ENCODE assay signal across 18 cellular contexts in the genomic region with DNA sequence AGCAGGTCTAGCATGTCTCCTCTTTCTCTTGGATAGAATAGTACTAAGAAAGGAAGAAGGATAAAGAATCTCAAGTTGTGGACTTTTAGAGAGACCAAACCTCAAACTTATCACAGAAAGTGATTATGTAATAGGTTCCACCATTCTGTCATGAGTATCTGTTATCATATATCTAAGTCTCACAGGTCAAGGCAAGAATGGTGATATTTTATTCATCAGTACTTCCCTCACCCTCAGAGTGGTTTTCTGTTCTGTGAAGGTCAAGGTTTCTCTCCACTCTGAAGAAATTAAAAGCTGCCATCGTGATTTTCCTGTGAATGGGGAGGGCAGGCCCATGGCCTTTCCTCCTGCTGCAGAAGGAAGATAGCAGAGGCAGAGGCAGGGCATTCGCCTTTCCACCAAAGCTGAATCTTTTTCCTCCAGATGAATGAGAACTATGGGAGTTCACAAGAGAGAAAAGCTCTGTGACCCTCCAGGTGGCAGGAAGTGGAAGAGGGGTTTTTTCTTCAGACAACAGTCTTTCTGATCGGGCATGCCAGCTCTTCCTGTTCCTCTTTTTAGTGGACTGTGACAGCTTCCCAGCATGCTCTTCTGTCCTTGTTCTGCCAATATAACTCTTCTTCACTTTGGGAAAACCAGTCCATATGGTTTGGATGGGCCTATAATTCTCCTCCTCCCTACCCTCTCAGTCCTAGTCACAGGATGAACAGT. TPM values are rescaled to one million over a fixed set of nuclear protein-coding genes. Genes with fewer than 3 reads are reported as not detected.
DNase-seq lines count a peak whose midpoint lies in the region; ATAC-seq and TF ChIP-seq lines count a peak whose summit lies in the region.
"Had no signal": no experiment of that assay in that cellular context is flagged by ENCODE, and none has a peak within 500 bp of the region (broad histone marks: within the 10 kb centered on the region; RNA-seq: fewer than 3 reads in every experiment).

No MANE protein-coding gene starts in this region.

- H3K27ac ChIP-seq in body of pancreas (no peak overlapping the region), testis (no peak overlapping the region)
- H3K27ac ChIP-seq: C4-2B, heart right ventricle, left lung, right atrium auricular region had no signal

- H3K36me3 ChIP-seq in body of pancreas (replicated peaks in 1 of 2; ENCODE audit: insufficient read depth in 1 of 2, low read depth in 2 of 2) (no peaks in the 10 kb centered on the region), testis (ENCODE audit: low read depth, missing control alignments) (no peaks in the 10 kb centered on the region)
- H3K36me3 ChIP-seq: heart right ventricle, left lung, MG63, right atrium auricular region had no signal

- intact Hi-C loops in body of pancreas (cut with DNase I) (no loop called here), testis (cut with DNase I; ENCODE audit: low total_unique reads) (no loop called here)

- ATAC-seq in GM18909 (IDR thresholded peaks at IDR 0.05; ENCODE audit: poor library complexity, unreplicated experiment) (peak; percentile 77), GM21825 (IDR thresholded peaks at IDR 0.05; ENCODE audit: unreplicated experiment) (peak; percentile 63), naive B cell (ENCODE audit: low read depth in 2 of 2) (peak; percentile 94 to 96), body of pancreas (no peak)
- ATAC-seq: heart right ventricle, left lung had no signal

- DNase-seq in KG1 (lab: John Stamatoyannopoulos, UW) (peak; percentile 25), naive B cell (peak; percentile 27), body of pancreas (no peak), testis (no peak), GOT3 (lab: John Stamatoyannopoulos, UW) (no peak)
- DNase-seq: heart right ventricle, left lung, MG63, NCI-H510A had no signal

- TF ChIP-seq CTCF in body of pancreas (IDR thresholded peaks at IDR 0.05) (no peak), testis (IDR thresholded peaks at IDR 0.05) (no peak)

- peak overlapping the region; percentile 82 to 98 (median 94) for H3K27ac Mint-ChIP-seq in naive B cell
- H3K27ac Mint-ChIP-seq: activated naive CD4-positive, alpha-beta T cell treated with anti-CD3 and anti-CD28 coated beads, Interleukin-2, amount 50 U/mL, for 24 hours; nephron had no signal

- H3K4me1 Mint-ChIP-seq in naive B cell = peaks cover 32 to 58% (median 45%) of the 10 kb centered on the region in 3 donors
- H3K4me1 Mint-ChIP-seq: nephron had no signal

- H3K4me1 ChIP-seq in body of pancreas (no peaks in the 10 kb centered on the region), testis (no peaks in the 10 kb centered on the region)
- H3K4me1 ChIP-seq: heart right ventricle, left lung, right atrium auricular region had no signal

- H3K4me3 ChIP-seq in body of pancreas (no peak overlapping the region), testis (no peak overlapping the region)
- H3K4me3 ChIP-seq: heart right ventricle, left lung, MG63, right atrium auricular region had no signal

- peak overlapping the region; percentile 28 to 86 (median 76) for H3K4me3 Mint-ChIP-seq in naive B cell
- H3K4me3 Mint-ChIP-seq: activated naive CD4-positive, alpha-beta T cell treated with anti-CD3 and anti-CD28 coated beads, Interleukin-2, amount 50 U/mL, for 24 hours; nephron had no signal

- H3K27me3 ChIP-seq in body of pancreas (no peaks in the 10 kb centered on the region), testis (no peaks in the 10 kb centered on the region)
- H3K27me3 ChIP-seq: MG63, right atrium auricular region had no signal

- H3K36me3 Mint-ChIP-seq in naive B cell = peaks cover 0 to 4% of the 10 kb centered on the region in 2 donors
- H3K36me3 Mint-ChIP-seq: activated naive CD4-positive, alpha-beta T cell treated with anti-CD3 and anti-CD28 coated beads, Interleukin-2, amount 50 U/mL, for 24 hours had no signal

- H3K27me3 Mint-ChIP-seq in naive B cell = no peaks in the 10 kb centered on the region
- H3K27me3 Mint-ChIP-seq: activated naive CD4-positive, alpha-beta T cell treated with anti-CD3 and anti-CD28 coated beads, Interleukin-2, amount 50 U/mL, for 24 hours had no signal

- TF ChIP-seq POLR2A in body of pancreas (IDR thresholded peaks at IDR 0.05) (no peak), testis (IDR thresholded peaks at IDR 0.05) (no peak)

- peaks cover 0 to 8% (median 4%) of the 10 kb centered on the region in 7 donors for H3K9me3 Mint-ChIP-seq in naive B cell
- H3K9me3 Mint-ChIP-seq: nephron had no signal

- 36 to 44% methylated on average over 3 of the region's 3 CpGs for WGBS in body of pancreas, 2 donors
- WGBS in testis, 2 donors = 61 to 76% methylated on average over 3 of the region's 3 CpGs

- H3K9me3 ChIP-seq in body of pancreas (no peaks in the 10 kb centered on the region), testis (no peaks in the 10 kb centered on the region)
- H3K9me3 ChIP-seq: heart right ventricle, left lung, MG63, right atrium auricular region had no signal

RNA-seq across cellular contexts. Expression of a gene that starts 37.1 kb away (rescaled TPM):
- polyA plus RNA-seq in naive B cell (ENCODE audit: low read depth in 6 of 6) (not detected), testis (ENCODE audit: insufficient read depth, low read depth, low replicate concordance) (0.69 TPM)
- total RNA-seq in body of pancreas (not detected), testis (1 to 10 TPM; 1.4 to 3.7 TPM)
- total RNA-seq: activated CD8-positive, alpha-beta memory T cell treated with anti-CD3 and anti-CD28 coated beads for 36 hours; G401; heart right ventricle; right atrium auricular region; subcutaneous adipose tissue had no signal
- polyA plus RNA-seq: heart right ventricle had no signal

Comparison
In these comparisons a context has a peak if more than half of its experiments do, and no peak if none do; other contexts are left out.
1. DNase-seq: peak in KG1 (single experiment) and naive B cell (single experiment); none in body of pancreas (0 of 4), testis (single experiment) and GOT3 (single experiment).